ENCODE assay signal across 18 cellular contexts in the genomic region with DNA sequence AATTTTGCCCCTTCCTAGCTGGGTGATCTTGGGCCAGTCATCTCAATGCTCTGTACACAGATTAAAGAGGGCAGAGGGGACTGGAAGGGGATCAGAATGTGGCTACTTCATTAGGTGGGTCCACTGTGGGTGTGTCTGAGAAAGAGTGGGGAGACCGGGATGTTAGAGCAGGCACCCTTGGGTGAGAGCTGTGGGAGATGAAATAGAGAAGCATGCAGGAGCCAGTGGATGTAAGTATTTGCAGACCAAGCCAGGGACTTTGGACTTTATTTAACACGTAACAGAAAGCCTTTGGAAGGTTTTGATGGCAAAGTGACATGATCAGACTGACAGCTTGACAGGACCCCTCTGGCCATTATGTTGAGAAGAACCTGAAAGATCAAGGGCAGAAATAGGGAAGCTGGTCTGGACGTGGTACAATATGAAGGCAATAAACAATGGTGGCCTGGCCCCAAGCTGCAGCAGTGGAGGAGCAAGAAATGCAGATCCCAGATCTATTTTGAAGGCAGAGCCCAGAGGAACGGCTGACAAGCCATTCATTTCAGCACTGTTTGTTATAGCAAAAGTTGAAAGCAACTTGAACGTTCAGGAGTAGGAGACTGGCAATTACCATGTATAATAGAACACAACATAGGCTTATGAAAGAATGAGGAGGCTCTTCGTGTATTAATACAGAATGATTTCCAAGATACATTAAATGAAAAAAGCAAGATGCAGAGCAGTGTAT.
DNase-seq lines count a peak whose midpoint lies in the region; ATAC-seq and TF ChIP-seq lines count a peak whose summit lies in the region.
"Had no signal": no experiment of that assay in that cellular context is flagged by ENCODE, and none has a peak within 500 bp of the region (broad histone marks: within the 10 kb centered on the region; RNA-seq: fewer than 3 reads in every experiment).

No MANE protein-coding gene starts in this region.

- WGBS in mammary epithelial cell (ENCODE audit: low coverage, missing lambda C conversion rate) = 81% methylated on average over 6 of the region's 6 CpGs
- WGBS in right lobe of liver (ENCODE audit: insufficient coverage, low coverage, low lambda C conversion rate, missing lambda C conversion rate) = 32% methylated on average over 6 of the region's 6 CpGs

- no peak for TF ChIP-seq CTCF in MCF 10A (IDR thresholded peaks at IDR 0.05; ENCODE audit: unreplicated experiment)
- no peak for TF ChIP-seq CTCF in mammary epithelial cell (conservative IDR thresholded peaks at IDR 0.05 in 1 of 2, IDR thresholded peaks at IDR 0.05 in 1 of 2; ENCODE audit: extremely low read depth in 1 of 2, insufficient read depth in 1 of 2, low read depth in 1 of 2, low read length in 2 of 2)
- no peak for TF ChIP-seq CTCF in dorsolateral prefrontal cortex (IDR thresholded peaks at IDR 0.05 in 54 of 56, conservative IDR thresholded peaks at IDR 0.05 in 2 of 56; ENCODE audit: low read depth in 1 of 56, partially characterized antibody in 56 of 56)
- no peak for TF ChIP-seq CTCF in right lobe of liver (IDR thresholded peaks at IDR 0.05)

- H3K4me3 Mint-ChIP-seq in MCF 10A (ENCODE audit: unreplicated experiment) = no peak overlapping the region
- H3K4me3 Mint-ChIP-seq: CD14-positive monocyte; CD4-positive, alpha-beta memory T cell; GM23338; HFFc6 had no signal

- CTCF ChIA-PET in MCF 10A (lab: Yijun Ruan, JAX) = interaction anchor here (0.6 kb wide), 1 partner anchor 63 kb away, joined by 3 read pairs; no protein-coding TSS in a partner anchor
- CTCF ChIA-PET in mammary epithelial cell (lab: Charles Lee; ENCODE audit: low non-redundant PET) = no interaction called here

- TF ChIP-seq POLR2A in right lobe of liver (IDR thresholded peaks at IDR 0.05) = no peak

- H3K4me2 ChIP-seq in mammary epithelial cell (ENCODE audit: insufficient read depth, low read depth, low read length) = no peak overlapping the region
- H3K4me2 ChIP-seq: BLaER1, GM23338 had no signal

- DNase-seq in MCF 10A (ENCODE audit: unreplicated experiment) = no peak
- no peak for DNase-seq in mammary epithelial cell
- DNase-seq in dorsolateral prefrontal cortex = no peak
- peak in 1 of 3 donors; percentile 52 for DNase-seq in right lobe of liver
- no peak for DNase-seq in NCI-H2081 treated with DMSO at 0.1 percent for 48 hours (lab: John Stamatoyannopoulos, UW)
- DNase-seq in NCI-H1105 treated with DMSO at 0.1 percent for 48 hours (lab: John Stamatoyannopoulos, UW) = no peak
- DNase-seq: 8988T; CD4-positive, alpha-beta memory T cell; DMS153; DMS79 treated with DMSO at 0.1 percent for 48 hours; GF-D8; HCEC 1CT; HFFc6 had no signal

- BruUV-seq in MCF 10A (replicated peaks; lab: Mats Ljungman, UMichigan) = no TSS peak
- BruUV-seq in mammary epithelial cell (replicated peaks; lab: Mats Ljungman, UMichigan) = no TSS peak

- intact Hi-C loops in MCF 10A (cut with micrococcal nuclease) = no loop called here
- intact Hi-C loops in mammary epithelial cell (cut with micrococcal nuclease) = no loop called here
- intact Hi-C loops in dorsolateral prefrontal cortex (cut with DNase I) = loop anchor here in 1 of 2 donors (10.0 kb wide), 1 partner anchor 64 kb away; no protein-coding TSS in a partner anchor
- intact Hi-C loops in right lobe of liver (cut with DNase I) = no loop called here

- H3K36me3 Mint-ChIP-seq in MCF 10A (ENCODE audit: insufficient read depth, unreplicated experiment) = no peaks in the 10 kb centered on the region
- H3K36me3 Mint-ChIP-seq: CD14-positive monocyte; CD4-positive, alpha-beta memory T cell had no signal

- H3K27ac ChIP-seq in mammary epithelial cell (ENCODE audit: insufficient read depth, low read depth, low read length) (no peak overlapping the region), dorsolateral prefrontal cortex (peak overlapping the region in 40 of 59 donors; percentile 2 to 84 (median 72)), right lobe of liver (peak overlapping the region in 2 of 3 donors; percentile 67 to 70), temporal lobe (ENCODE audit: low read depth, low read length) (peak overlapping the region; percentile 30)
- H3K27ac ChIP-seq: BLaER1 had no signal

- dilution Hi-C loops in mammary epithelial cell (cut with HindIII; ENCODE audit: low sequenced_read_pairs) = loop anchor here (10.0 kb wide), 1 partner anchor 74 kb away; no protein-coding TSS in a partner anchor

- no peak overlapping the region for H2AFZ ChIP-seq in mammary epithelial cell (ENCODE audit: low read depth, low read length)
- H2AFZ ChIP-seq: GM23338 had no signal

- H3K9me3 Mint-ChIP-seq in MCF 10A (ENCODE audit: unreplicated experiment) = no peaks in the 10 kb centered on the region
- H3K9me3 Mint-ChIP-seq: CD4-positive, alpha-beta memory T cell; GM23338; HFFc6 had no signal

- H3K27me3 Mint-ChIP-seq in MCF 10A (ENCODE audit: insufficient read depth, unreplicated experiment) = no peaks in the 10 kb centered on the region

- H3K9ac ChIP-seq in mammary epithelial cell (ENCODE audit: insufficient read depth, low read length) = no peak overlapping the region
- H3K9ac ChIP-seq: BLaER1 had no signal

- in situ Hi-C loops in mammary epithelial cell (cut with MboI; ENCODE audit: low sequenced_read_pairs in 2 of 2) = no loop called here

- POLR2A ChIA-PET in MCF 10A (lab: Yijun Ruan, JAX) = no interaction called here

- peaks cover 12% of the 10 kb centered on the region for H3K4me1 Mint-ChIP-seq in MCF 10A (ENCODE audit: insufficient read depth, unreplicated experiment)
- H3K4me1 Mint-ChIP-seq: CD14-positive monocyte; CD4-positive, alpha-beta memory T cell; GM23338 had no signal

- no peaks in the 10 kb centered on the region for H3K36me3 ChIP-seq in mammary epithelial cell (ENCODE audit: insufficient read depth, low read length)
- H3K36me3 ChIP-seq in right lobe of liver = no peaks in the 10 kb centered on the region
- H3K36me3 ChIP-seq: BLaER1 had no signal

- no peak overlapping the region for H3K4me3 ChIP-seq in mammary epithelial cell (replicated peaks in 1 of 3; ENCODE audit: insufficient read depth in 1 of 3, low read depth in 2 of 3, low read length in 3 of 3)
- no peak overlapping the region for H3K4me3 ChIP-seq in dorsolateral prefrontal cortex
- no peak overlapping the region for H3K4me3 ChIP-seq in right lobe of liver
- H3K4me3 ChIP-seq: BLaER1, GM23338 had no signal

- no peaks in the 10 kb centered on the region for H3K79me2 ChIP-seq in mammary epithelial cell (ENCODE audit: insufficient read depth, low read length)

- H3K9me3 ChIP-seq in mammary epithelial cell (replicated peaks; ENCODE audit: insufficient read depth, low read length) (no peaks in the 10 kb centered on the region), right lobe of liver (no peaks in the 10 kb centered on the region)
- H3K9me3 ChIP-seq: BLaER1 had no signal

- no peaks in the 10 kb centered on the region for H4K20me1 ChIP-seq in mammary epithelial cell (ENCODE audit: insufficient read depth, low read length)
- H4K20me1 ChIP-seq: BLaER1 had no signal

- H3K4me1 ChIP-seq in mammary epithelial cell (ENCODE audit: insufficient read depth, low read length) (no peaks in the 10 kb centered on the region), right lobe of liver (peaks cover 0 to 29% (median 12%) of the 10 kb centered on the region in 4 donors)
- H3K4me1 ChIP-seq: BLaER1 had no signal

- no peaks in the 10 kb centered on the region for H3K27me3 ChIP-seq in mammary epithelial cell (ENCODE audit: insufficient read depth, low read length)
- H3K27me3 ChIP-seq in dorsolateral prefrontal cortex = no peaks in the 10 kb centered on the region
- no peaks in the 10 kb centered on the region for H3K27me3 ChIP-seq in right lobe of liver
- H3K27me3 ChIP-seq: BLaER1 had no signal

- peak overlapping the region; percentile 50 for H3K27ac Mint-ChIP-seq in MCF 10A (ENCODE audit: low read depth, unreplicated experiment)
- H3K27ac Mint-ChIP-seq: CD14-positive monocyte; CD4-positive, alpha-beta memory T cell; GM23338; HFFc6 had no signal

- ATAC-seq in right lobe of liver (peak; percentile 58 to 72 (median 67)), HG03565 (IDR thresholded peaks at IDR 0.05; ENCODE audit: unreplicated experiment) (no peak)
- ATAC-seq: GM23338 had no signal
